25 cellular contexts compared by ENCODE assay signal in genomic region chr7:141544831-141545230, GRCh38.
"Had no signal": no experiment of that assay in that cellular context is flagged by ENCODE, and none has a peak within 500 bp of the region (broad histone marks: within the 10 kb centered on the region; RNA-seq: fewer than 3 reads in every experiment).

No MANE protein-coding gene starts in this region.

- H3K4me3 Mint-ChIP-seq: activated CD8-positive, alpha-beta memory T cell treated with anti-CD3 and anti-CD28 coated beads, Interleukin-2, amount 10 ng/mL, durations not matched to agents 7 days and 5 days; activated naive CD4-positive, alpha-beta T cell treated with anti-CD3 and anti-CD28 coated beads, Interleukin-2, amount 50 U/mL, for 24 hours; activated T-cell treated with anti-CD3 and anti-CD28 coated beads, Interleukin-2, amount 50 U/mL, for 24 hours; activated T-helper 1 cell treated with anti-CD3 and anti-CD28 coated beads, Interleukin-12 subunit alpha, Interleukin-12 subunit beta, Interleukin-2, Interleukin-4 antibody, amounts not matched to agents 30 ng/mL and 10 ng/mL and 1 ng/mL, durations not matched to agents 14 hours and 24 hours and 36 hours; brain; central memory CD8-positive, alpha-beta T cell; T-helper 1 cell treated with Interleukin-12 subunit alpha and Interleukin-12 subunit beta and Interleukin-4 antibody, amounts not matched to agents 30 μg/mL and 1 μg/mL, for 36 hours had no signal

- H3K4me3 ChIP-seq: MG63 had no signal

- H3K27ac Mint-ChIP-seq: activated CD8-positive, alpha-beta memory T cell treated with anti-CD3 and anti-CD28 coated beads, Interleukin-2, amount 10 ng/mL, durations not matched to agents 7 days and 5 days; activated naive CD4-positive, alpha-beta T cell treated with anti-CD3 and anti-CD28 coated beads, Interleukin-2, amount 50 U/mL, for 24 hours; activated T-cell treated with anti-CD3 and anti-CD28 coated beads, Interleukin-2, amount 50 U/mL, for 24 hours; activated T-helper 1 cell treated with anti-CD3 and anti-CD28 coated beads, Interleukin-12 subunit alpha, Interleukin-12 subunit beta, Interleukin-2, Interleukin-4 antibody, amounts not matched to agents 30 ng/mL and 10 ng/mL and 1 ng/mL, durations not matched to agents 14 hours and 24 hours and 36 hours; brain; T-helper 1 cell treated with Interleukin-12 subunit alpha and Interleukin-12 subunit beta and Interleukin-4 antibody, amounts not matched to agents 30 μg/mL and 1 μg/mL, for 36 hours had no signal

- H3K9me3 ChIP-seq: MG63 had no signal

- FAIRE-seq: astrocyte had no signal

- H3K27me3 ChIP-seq: MG63 had no signal

- ATAC-seq: activated CD8-positive, alpha-beta memory T cell treated with anti-CD3 and anti-CD28 coated beads, Interleukin-2, amount 10 ng/mL, durations not matched to agents 7 days and 5 days had no signal

- H3K36me3 Mint-ChIP-seq: activated CD8-positive, alpha-beta memory T cell treated with anti-CD3 and anti-CD28 coated beads, Interleukin-2, amount 10 ng/mL, durations not matched to agents 7 days and 5 days; activated naive CD4-positive, alpha-beta T cell treated with anti-CD3 and anti-CD28 coated beads, Interleukin-2, amount 50 U/mL, for 24 hours; brain had no signal

- H3K9me3 Mint-ChIP-seq: activated naive CD4-positive, alpha-beta T cell treated with anti-CD3 and anti-CD28 coated beads, Interleukin-2, amount 50 U/mL, for 24 hours; activated T-cell treated with anti-CD3 and anti-CD28 coated beads, Interleukin-2, amount 50 U/mL, for 24 hours; activated T-helper 1 cell treated with anti-CD3 and anti-CD28 coated beads, Interleukin-12 subunit alpha, Interleukin-12 subunit beta, Interleukin-2, Interleukin-4 antibody, amounts not matched to agents 30 ng/mL and 10 ng/mL and 1 ng/mL, durations not matched to agents 14 hours and 24 hours and 36 hours; brain; central memory CD8-positive, alpha-beta T cell; T-helper 1 cell treated with Interleukin-12 subunit alpha and Interleukin-12 subunit beta and Interleukin-4 antibody, amounts not matched to agents 30 μg/mL and 1 μg/mL, for 36 hours had no signal

- H3K4me1 Mint-ChIP-seq: activated CD8-positive, alpha-beta memory T cell treated with anti-CD3 and anti-CD28 coated beads, Interleukin-2, amount 10 ng/mL, durations not matched to agents 7 days and 5 days; activated naive CD4-positive, alpha-beta T cell treated with anti-CD3 and anti-CD28 coated beads, Interleukin-2, amount 50 U/mL, for 24 hours; central memory CD8-positive, alpha-beta T cell had no signal

- DNase-seq: activated CD4-positive, alpha-beta T cell treated with anti-CD3 and anti-CD28 coated beads for 48 hours; activated CD4-positive, alpha-beta T cell treated with anti-CD3 and anti-CD28 coated beads, Interleukin-2, amount 50 U/mL, for 48 hours; activated CD4-positive, CD25-positive, alpha-beta regulatory T cell treated with anti-CD3 and anti-CD28 coated beads, Interleukin-2, amount 50 U/mL, for 72 hours; activated CD8-positive, alpha-beta memory T cell treated with anti-CD3 and anti-CD28 coated beads, Interleukin-2, amount 10 ng/mL, durations not matched to agents 7 days and 5 days; activated effector memory CD4-positive, alpha-beta T cell treated with Interleukin-2 at 50 U/mL for 16 hours; activated naive CD4-positive, alpha-beta T cell; activated T-cell treated with anti-CD3 and anti-CD28 coated beads, Interleukin-2, amount 50 U/mL, for 24 hours; amygdala; MG63; MV-4-11; NCI-H1092 treated with DMSO at 0.1 percent for 48 hours; NCI-H1417 treated with DMSO at 0.1 percent for 48 hours; NCI-H1694; NCI-H2029 treated with DMSO at 0.1 percent for 48 hours; NCI-H345; NCI-H510A treated with DMSO at 0.1 percent for 48 hours; NCI-H69; NK-92 treated with Interleukin-12 subunit alpha and Interleukin-12 subunit beta, amount 100 ng/mL, for 24 hours; SHP77 had no signal

- H3K36me3 ChIP-seq: MG63 had no signal

- H3K27me3 Mint-ChIP-seq: brain; central memory CD8-positive, alpha-beta T cell had no signal
